ENCODE assay signal across 22 cellular contexts in the genomic region with DNA sequence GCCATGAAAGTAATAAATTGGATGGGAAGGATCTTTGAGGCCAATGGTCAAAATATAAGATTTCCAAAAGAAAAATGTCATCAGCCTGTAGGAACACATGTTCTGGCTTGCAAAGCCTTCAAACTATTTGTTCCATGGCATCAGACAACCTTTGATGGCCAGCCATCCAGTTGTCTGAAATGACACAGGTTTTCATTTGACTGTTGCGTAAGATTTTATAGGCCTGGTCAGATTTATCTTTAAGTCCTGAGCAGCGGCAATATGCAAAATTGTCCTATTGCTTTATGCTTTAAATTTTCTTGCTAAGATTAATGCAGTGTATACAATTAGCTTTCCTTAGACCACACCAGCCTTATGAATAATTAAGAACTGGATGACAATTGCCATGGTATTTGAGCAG.
DNase-seq lines count a peak whose midpoint lies in the region; ATAC-seq, FAIRE-seq and TF ChIP-seq lines count a peak whose summit lies in the region.
"Had no signal": no experiment of that assay in that cellular context is flagged by ENCODE, and none has a peak within 500 bp of the region (broad histone marks: within the 10 kb centered on the region; RNA-seq: fewer than 3 reads in every experiment).

No MANE protein-coding gene starts in this region.

- no peak overlapping the region for H3K4me3 Mint-ChIP-seq in glutamatergic neuron (ENCODE audit: unreplicated experiment)
- H3K4me3 Mint-ChIP-seq: B cell; CD4-positive, alpha-beta T cell; CD8-positive, alpha-beta T cell had no signal

- no peaks in the 10 kb centered on the region for H3K27me3 Mint-ChIP-seq in glutamatergic neuron (ENCODE audit: unreplicated experiment)
- H3K27me3 Mint-ChIP-seq: B cell; CD4-positive, alpha-beta T cell had no signal

- TF ChIP-seq POLR2A in HepG2 (IDR thresholded peaks at IDR 0.05; ENCODE audit: insufficient read depth in 1 of 2, low read depth in 2 of 2, low read length in 2 of 2) (no peak), right lobe of liver (IDR thresholded peaks at IDR 0.05) (no peak), K562 (conservative IDR thresholded peaks at IDR 0.05) (no peak), lower leg skin (IDR thresholded peaks at IDR 0.05) (no peak)

- FAIRE-seq in HepG2 (lab: Jason Lieb, UNC) = no peak
- FAIRE-seq in K562 (lab: Jason Lieb, UNC) = no peak
- FAIRE-seq: A549, D721Med, G401.6, GM12878, GM12892, GM18507 had no signal

- 88% methylated on average over 2 of the region's 2 CpGs for WGBS in HepG2 (ENCODE audit: low lambda C conversion rate)
- WGBS in right lobe of liver (ENCODE audit: insufficient coverage, low coverage, low lambda C conversion rate, missing lambda C conversion rate) = 96% methylated on average over 2 of the region's 2 CpGs
- WGBS in K562 (ENCODE audit: insufficient coverage, low coverage, missing lambda C conversion rate) = 58% methylated on average over 2 of the region's 2 CpGs
- WGBS in lower leg skin, 2 donors = 93 to 95% methylated on average over 2 of the region's 2 CpGs

- CTCF ChIA-PET in HepG2 (lab: Yijun Ruan, JAX; ENCODE audit: low intra/inter-chr PET ratio, low total read pairs) (no interaction called here), K562 (lab: Yijun Ruan, JAX; ENCODE audit: low intra/inter-chr PET ratio) (no interaction called here)

- TF ChIP-seq CTCF in HepG2 (CRISPR knock-in tag; IDR thresholded peaks at IDR 0.05) (no peak), right lobe of liver (IDR thresholded peaks at IDR 0.05) (no peak), K562 (IDR thresholded peaks at IDR 0.05 in 2 of 3, conservative IDR thresholded peaks at IDR 0.05 in 1 of 3; ENCODE audit: insufficient read depth in 2 of 3, low read depth in 1 of 3, low read length in 3 of 3) (no peak), glutamatergic neuron (IDR thresholded peaks at IDR 0.05; ENCODE audit: partially characterized antibody, unreplicated experiment) (no peak), lower leg skin (IDR thresholded peaks at IDR 0.05) (no peak)

- H3K27ac ChIP-seq in HepG2 (ENCODE audit: extremely low read length, insufficient read depth, low read length) (no peak overlapping the region), right lobe of liver (no peak overlapping the region), K562 (ENCODE audit: extremely low read depth, low read depth, low read length) (no peak overlapping the region)
- H3K27ac ChIP-seq: 22Rv1; A549; BLaER1 treated with 17β-estradiol and CSF1 and Interleukin-3, amounts not matched to agents 10 nM and 100 nM; C4-2B had no signal

- no peaks in the 10 kb centered on the region for H3K9me3 ChIP-seq in HepG2 (ENCODE audit: low read length)
- H3K9me3 ChIP-seq in right lobe of liver = no peaks in the 10 kb centered on the region
- H3K9me3 ChIP-seq in K562 (replicated peaks; ENCODE audit: control insufficient read depth, insufficient read depth, low read depth, low read length) = peaks cover 3% of the 10 kb centered on the region; the same call in 1 of the 2 replicates
- H3K9me3 ChIP-seq: A549 had no signal

- no peak overlapping the region for H3K9ac ChIP-seq in HepG2 (ENCODE audit: insufficient read depth, low read depth, low read length)
- no peak overlapping the region for H3K9ac ChIP-seq in K562 (ENCODE audit: insufficient read depth in 1 of 2, low read depth in 2 of 2, low read length in 2 of 2)
- H3K9ac ChIP-seq: BLaER1 treated with 17β-estradiol and CSF1 and Interleukin-3, amounts not matched to agents 10 nM and 100 nM had no signal

- intact Hi-C loops in HepG2 (cut with micrococcal nuclease; ENCODE audit: unreplicated experiment) = no loop called here
- intact Hi-C loops in right lobe of liver (cut with DNase I) = no loop called here
- intact Hi-C loops in K562 (cut with micrococcal nuclease) = no loop called here
- intact Hi-C loops in lower leg skin (cut with DNase I; ENCODE audit: low total_unique reads) = no loop called here

- POLR2A ChIA-PET in HepG2 (lab: Yijun Ruan, JAX) (no interaction called here), K562 (lab: Yijun Ruan, JAX) (no interaction called here)

- in situ Hi-C loops in HepG2 (cut with HindIII; ENCODE audit: extremely low pct_ligation_motif_present, low pct_unique_long_range_greater_than_20kb) = no loop called here
- in situ Hi-C loops in K562 (cut with MboI) = no loop called here

- peak overlapping the region; percentile 48 for H3K27ac Mint-ChIP-seq in glutamatergic neuron (ENCODE audit: unreplicated experiment)
- H3K27ac Mint-ChIP-seq: B cell; CD4-positive, alpha-beta T cell; CD8-positive, alpha-beta T cell had no signal

- H4K20me1 ChIP-seq in HepG2 (ENCODE audit: insufficient read depth, low read length) (no peaks in the 10 kb centered on the region), K562 (replicated peaks; ENCODE audit: control insufficient read depth, insufficient read depth, low read length) (no peaks in the 10 kb centered on the region)
- H4K20me1 ChIP-seq: BLaER1 treated with 17β-estradiol and CSF1 and Interleukin-3, amounts not matched to agents 10 nM and 100 nM had no signal

- H3K36me3 Mint-ChIP-seq in glutamatergic neuron (ENCODE audit: unreplicated experiment) = peaks cover 22% of the 10 kb centered on the region
- H3K36me3 Mint-ChIP-seq: CD8-positive, alpha-beta T cell had no signal

- BruUV-seq in HepG2 (replicated peaks; lab: Mats Ljungman, UMichigan) (no TSS peak), K562 (replicated peaks; lab: Mats Ljungman, UMichigan) (no TSS peak)

- no peak overlapping the region for H3K4me2 ChIP-seq in HepG2 (ENCODE audit: low read depth, low read length)
- no peak overlapping the region for H3K4me2 ChIP-seq in K562 (ENCODE audit: insufficient read depth, low read length)
- H3K4me2 ChIP-seq: A549; BLaER1 treated with 17β-estradiol and CSF1 and Interleukin-3, amounts not matched to agents 10 nM and 100 nM had no signal

- H3K27me3 ChIP-seq in HepG2 (ENCODE audit: control insufficient read depth in 1 of 2, insufficient read depth in 2 of 2, low read length in 2 of 2) (no peaks in the 10 kb centered on the region), right lobe of liver (no peaks in the 10 kb centered on the region), K562 (ENCODE audit: control insufficient read depth in 2 of 2, insufficient read depth in 2 of 2, low read length in 2 of 2) (no peaks in the 10 kb centered on the region)
- H3K27me3 ChIP-seq: BLaER1 treated with 17β-estradiol and CSF1 and Interleukin-3, amounts not matched to agents 10 nM and 100 nM had no signal

- H3K9me3 Mint-ChIP-seq in glutamatergic neuron (ENCODE audit: unreplicated experiment) = peaks cover 4% of the 10 kb centered on the region
- H3K9me3 Mint-ChIP-seq: CD4-positive, alpha-beta T cell; CD8-positive, alpha-beta T cell had no signal

- TF ChIP-seq RAD21 in HepG2 (CRISPR knock-in tag; IDR thresholded peaks at IDR 0.05) (no peak), K562 (CRISPR knock-in tag; conservative IDR thresholded peaks at IDR 0.05 in 1 of 2, IDR thresholded peaks at IDR 0.05 in 1 of 2) (no peak)

- H3K36me3 ChIP-seq in HepG2 (replicated peaks in 1 of 2; ENCODE audit: control insufficient read depth in 1 of 2, insufficient read depth in 2 of 2, low read length in 2 of 2) = no peaks in the 10 kb centered on the region
- no peaks in the 10 kb centered on the region for H3K36me3 ChIP-seq in right lobe of liver
- no peaks in the 10 kb centered on the region for H3K36me3 ChIP-seq in K562 (ENCODE audit: control insufficient read depth, insufficient read depth, low read length)
- H3K36me3 ChIP-seq: BLaER1 treated with 17β-estradiol and CSF1 and Interleukin-3, amounts not matched to agents 10 nM and 100 nM had no signal

- H3K4me1 ChIP-seq in HepG2 (ENCODE audit: insufficient read depth, low read length) (no peaks in the 10 kb centered on the region), right lobe of liver (no peaks in the 10 kb centered on the region), K562 (replicated peaks in 1 of 2; ENCODE audit: control insufficient read depth in 2 of 2, insufficient read depth in 2 of 2, low read length in 2 of 2) (peaks cover 0 to 3% of the 10 kb centered on the region in 2 experiments; a peak in 2 of 5 replicates)
- H3K4me1 ChIP-seq: A549; BLaER1 treated with 17β-estradiol and CSF1 and Interleukin-3, amounts not matched to agents 10 nM and 100 nM; Caco-2 had no signal

- no peaks in the 10 kb centered on the region for H3K9me1 ChIP-seq in K562 (ENCODE audit: control insufficient read depth, insufficient read depth, low read length)

- H2AFZ ChIP-seq in HepG2 (ENCODE audit: low read length) = no peak overlapping the region
- no peak overlapping the region for H2AFZ ChIP-seq in K562 (ENCODE audit: low read depth, low read length)

- no peaks in the 10 kb centered on the region for H3K79me2 ChIP-seq in HepG2 (ENCODE audit: insufficient read depth, low read length)
- H3K79me2 ChIP-seq in K562 (ENCODE audit: control insufficient read depth, insufficient read depth, low read length) = no peaks in the 10 kb centered on the region

- ATAC-seq in HepG2 (no peak), right lobe of liver (no peak), K562 (no peak), GM19324 (IDR thresholded peaks at IDR 0.05; ENCODE audit: low FRiP score, unreplicated experiment) (no peak)
- ATAC-seq: A549; CD8-positive, alpha-beta T cell; GM12878 had no signal

- TF ChIP-seq EP300 in HepG2 (IDR thresholded peaks at IDR 0.05; ENCODE audit: low read depth in 2 of 2, low read length in 2 of 2) (no peak), HepG2 (CRISPR knock-in tag; IDR thresholded peaks at IDR 0.05; ENCODE audit: borderline replicate concordance) (no peak), K562 (IDR thresholded peaks at IDR 0.05; ENCODE audit: low read length) (no peak)

- DNase-seq in HepG2 (ENCODE audit: low spot score) (no peak), right lobe of liver (no peak), K562 (ENCODE audit: extremely low read depth in 1 of 4, low spot score in 3 of 4) (no peak), glutamatergic neuron (no peak), lower leg skin (ENCODE audit: low spot score in 2 of 2) (no peak)
- DNase-seq: AML-193; Caco-2; Calu3; CD4-positive, alpha-beta T cell; CD8-positive, alpha-beta T cell; DMS79 treated with DMSO at 0.1 percent for 48 hours had no signal

- peaks cover 5% of the 10 kb centered on the region for H3K4me1 Mint-ChIP-seq in glutamatergic neuron (ENCODE audit: low read depth, unreplicated experiment)
- H3K4me1 Mint-ChIP-seq: B cell had no signal

- H3K4me3 ChIP-seq in HepG2 (replicated peaks in 1 of 3; ENCODE audit: insufficient read depth in 1 of 3, low read depth in 2 of 3, low read length in 3 of 3) (no peak overlapping the region), right lobe of liver (no peak overlapping the region), K562 (no peak overlapping the region), lower leg skin (ENCODE audit: low read depth, poor library complexity, severe bottlenecking) (no peak overlapping the region)
- H3K4me3 ChIP-seq: A549; BLaER1 treated with 17β-estradiol and CSF1 and Interleukin-3, amounts not matched to agents 10 nM and 100 nM; GM12878 had no signal

TF ChIP-seq in HepG2, 621 proteins besides CTCF, POLR2A, EP300 and RAD21 (continues in another document):
- peak; percentile 87 for TF ChIP-seq CEBPB (IDR thresholded peaks at IDR 0.05; ENCODE audit: borderline replicate concordance, low read depth, low read length)

TF ChIP-seq in K562, 482 proteins besides CTCF, POLR2A, EP300 and RAD21 (continues in another document):
- TF ChIP-seq CEBPB (tag; IDR thresholded peaks at IDR 0.05) (peak; percentile 91), CEBPG (CRISPR knock-in tag; IDR thresholded peaks at IDR 0.05) (peak; percentile 19; the same call in 1 of the 2 replicates), CEBPG (tag; conservative IDR thresholded peaks at IDR 0.05 in 1 of 2, IDR thresholded peaks at IDR 0.05 in 1 of 2) (peak; percentile 57 to 86)
